In the genomic region with DNA sequence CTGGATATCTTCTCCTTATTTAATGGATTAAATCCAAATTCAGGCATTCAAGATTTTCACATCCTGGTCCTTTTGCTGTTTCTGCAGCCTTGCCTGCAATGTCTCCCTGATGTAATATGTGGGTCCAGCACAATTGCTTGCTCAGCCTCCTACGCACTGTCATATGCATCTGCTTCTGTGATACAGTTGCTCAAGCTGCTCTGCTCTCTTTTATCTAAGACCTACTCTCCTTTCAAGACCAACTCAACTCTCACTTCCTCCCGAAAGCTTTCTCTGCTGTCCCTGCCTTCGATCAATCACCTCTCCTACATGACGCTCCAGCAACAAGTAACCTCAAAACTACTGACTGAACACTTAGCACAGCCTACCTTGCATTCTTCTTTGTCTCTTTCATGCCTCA, we compare ENCODE assay signal across 24 cellular contexts.
A peak's percentile ranks its signal among the peaks of the same experiment; 100 is the strongest.
DNase-seq lines count a peak whose midpoint lies in the region; ATAC-seq, FAIRE-seq and TF ChIP-seq lines count a peak whose summit lies in the region.
"Had no signal": no experiment of that assay in that cellular context is flagged by ENCODE, and none has a peak within 500 bp of the region (broad histone marks: within the 10 kb centered on the region; RNA-seq: fewer than 3 reads in every experiment).

No MANE protein-coding gene starts in this region.

- TF ChIP-seq CTCF in lung (IDR thresholded peaks at IDR 0.05; ENCODE audit: control extremely low read depth, extremely low read depth) = no peak
- TF ChIP-seq CTCF in uterus (IDR thresholded peaks at IDR 0.05) = no peak

- H3K4me3 ChIP-seq in lung = peak overlapping the region; percentile 3
- H3K4me3 ChIP-seq in uterus = no peak overlapping the region
- H3K4me3 ChIP-seq: gastroesophageal sphincter, ovary, PC-9, sigmoid colon had no signal

- FAIRE-seq in GM19239 (lab: Jason Lieb, UNC) = no peak
- FAIRE-seq: GM12892 had no signal

- H3K27me3 Mint-ChIP-seq in activated CD4-positive, alpha-beta memory T cell treated with anti-CD3 and anti-CD28 coated beads, Interleukin-2, amount 10 ng/mL, durations not matched to agents 7 days and 5 days = no peaks in the 10 kb centered on the region
- H3K27me3 Mint-ChIP-seq: activated CD4-positive, alpha-beta T cell treated with anti-CD3 and anti-CD28 coated beads, Interleukin-2, amount 10 ng/mL, durations not matched to agents 7 days and 5 days; IgD-negative memory B cell; T-cell had no signal

- H3K4me1 ChIP-seq in lung (ENCODE audit: control insufficient read depth in 2 of 2, insufficient read depth in 2 of 2, low read length in 2 of 2) = no peaks in the 10 kb centered on the region
- peaks cover 0 to 4% of the 10 kb centered on the region in 2 donors for H3K4me1 ChIP-seq in uterus

- TF ChIP-seq POLR2A in uterus (IDR thresholded peaks at IDR 0.05) = no peak

- no peak overlapping the region for H3K4me3 Mint-ChIP-seq in activated CD4-positive, alpha-beta memory T cell treated with anti-CD3 and anti-CD28 coated beads, Interleukin-2, amount 10 ng/mL, durations not matched to agents 7 days and 5 days
- H3K4me3 Mint-ChIP-seq: activated CD4-positive, alpha-beta T cell treated with anti-CD3 and anti-CD28 coated beads, Interleukin-2, amount 10 ng/mL, durations not matched to agents 7 days and 5 days; activated naive CD8-positive, alpha-beta T cell treated with anti-CD3 and anti-CD28 coated beads, Interleukin-2, amount 50 U/mL, for 24 hours; CD8-positive, alpha-beta T cell; IgD-negative memory B cell; naive B cell; T-cell had no signal

- POLR2A ChIA-PET in activated CD4-positive, alpha-beta memory T cell treated with anti-CD3 and anti-CD28 coated beads, Interleukin-2, amount 10 ng/mL, durations not matched to agents 7 days and 5 days (lab: Charles Lee) = no interaction called here

- H3K4me1 Mint-ChIP-seq in activated CD4-positive, alpha-beta memory T cell treated with anti-CD3 and anti-CD28 coated beads, Interleukin-2, amount 10 ng/mL, durations not matched to agents 7 days and 5 days = no peaks in the 10 kb centered on the region
- H3K4me1 Mint-ChIP-seq: activated CD4-positive, alpha-beta T cell treated with anti-CD3 and anti-CD28 coated beads, Interleukin-2, amount 10 ng/mL, durations not matched to agents 7 days and 5 days; activated naive CD8-positive, alpha-beta T cell treated with anti-CD3 and anti-CD28 coated beads, Interleukin-2, amount 50 U/mL, for 24 hours; IgD-negative memory B cell; naive B cell; T-cell had no signal

- intact Hi-C loops in uterus (cut with DNase I; ENCODE audit: low total_unique reads) = no loop called here

- H3K27ac ChIP-seq in lung (ENCODE audit: low read depth in 1 of 2, low read length in 1 of 2) (no peak overlapping the region), uterus (peak overlapping the region; percentile 42 to 61)
- H3K27ac ChIP-seq: gastroesophageal sphincter, PC-9, sigmoid colon had no signal

- WGBS in lung, 2 donors = 81 to 86% methylated on average over 4 of the region's 4 CpGs

- H3K9me3 Mint-ChIP-seq in activated CD4-positive, alpha-beta memory T cell treated with anti-CD3 and anti-CD28 coated beads, Interleukin-2, amount 10 ng/mL, durations not matched to agents 7 days and 5 days = no peaks in the 10 kb centered on the region
- H3K9me3 Mint-ChIP-seq: activated CD4-positive, alpha-beta T cell treated with anti-CD3 and anti-CD28 coated beads, Interleukin-2, amount 10 ng/mL, durations not matched to agents 7 days and 5 days; activated naive CD8-positive, alpha-beta T cell treated with anti-CD3 and anti-CD28 coated beads, Interleukin-2, amount 50 U/mL, for 24 hours; IgD-negative memory B cell; naive B cell had no signal

- ATAC-seq in HG03565 (IDR thresholded peaks at IDR 0.05; ENCODE audit: unreplicated experiment) (peak; percentile 88), lung (ENCODE audit: insufficient read depth, low FRiP score) (no peak)
- ATAC-seq: activated naive CD8-positive, alpha-beta T cell treated with anti-CD3 and anti-CD28 coated beads, Interleukin-2, amount 50 U/mL, for 24 hours; CD8-positive, alpha-beta T cell; gastroesophageal sphincter; T-cell had no signal

- H3K36me3 Mint-ChIP-seq in activated CD4-positive, alpha-beta memory T cell treated with anti-CD3 and anti-CD28 coated beads, Interleukin-2, amount 10 ng/mL, durations not matched to agents 7 days and 5 days (ENCODE audit: low read depth) = no peaks in the 10 kb centered on the region
- H3K36me3 Mint-ChIP-seq: CD8-positive, alpha-beta T cell; IgD-negative memory B cell; naive B cell; T-cell had no signal

- CTCF ChIA-PET in activated CD4-positive, alpha-beta memory T cell treated with anti-CD3 and anti-CD28 coated beads, Interleukin-2, amount 10 ng/mL, durations not matched to agents 7 days and 5 days (lab: Charles Lee) = interaction anchor here (1.5 kb wide), 1 partner anchor 14 kb away, joined by 3 read pairs; no protein-coding TSS in a partner anchor

- DNase-seq in amniotic epithelial cell (ENCODE audit: low read depth) (peak; percentile 80), lung (ENCODE audit: low spot score) (no peak), uterus (no peak), GM19239 (ENCODE audit: insufficient read length, low spot score) (no peak), kidney tubule cell (ENCODE audit: low spot score) (no peak)
- no peak for DNase-seq in activated CD4-positive, alpha-beta memory T cell treated with anti-CD3 and anti-CD28 coated beads, Interleukin-2, amount 10 ng/mL, durations not matched to agents 7 days and 5 days
- DNase-seq: activated CD4-positive, alpha-beta T cell treated with anti-CD3 and anti-CD28 coated beads, Interleukin-2, amount 10 ng/mL, durations not matched to agents 7 days and 5 days; activated naive CD8-positive, alpha-beta T cell treated with anti-CD3 and anti-CD28 coated beads, Interleukin-2, amount 50 U/mL, for 24 hours; CD8-positive, alpha-beta T cell; central memory CD4-positive, alpha-beta T cell; erythroblast; GF-D8; mammary epithelial cell; naive B cell; NCI-H1694; ovary; PC-9; SHP77 treated with DMSO at 0.1 percent for 48 hours; sigmoid colon; T-cell had no signal

- H3K9me3 ChIP-seq in lung (ENCODE audit: control insufficient read depth in 2 of 2, insufficient read depth in 1 of 2, low read length in 1 of 2) (no peaks in the 10 kb centered on the region), uterus (no peaks in the 10 kb centered on the region)
- H3K9me3 ChIP-seq: gastroesophageal sphincter, ovary, sigmoid colon had no signal

- H3K36me3 ChIP-seq in lung (ENCODE audit: control insufficient read depth in 2 of 2, insufficient read depth in 2 of 2, low read length in 2 of 2) (no peaks in the 10 kb centered on the region), uterus (no peaks in the 10 kb centered on the region)
- H3K36me3 ChIP-seq: gastroesophageal sphincter, ovary, sigmoid colon had no signal

- H3K27ac Mint-ChIP-seq in activated CD4-positive, alpha-beta memory T cell treated with anti-CD3 and anti-CD28 coated beads, Interleukin-2, amount 10 ng/mL, durations not matched to agents 7 days and 5 days = no peak overlapping the region
- H3K27ac Mint-ChIP-seq: activated CD4-positive, alpha-beta T cell treated with anti-CD3 and anti-CD28 coated beads, Interleukin-2, amount 10 ng/mL, durations not matched to agents 7 days and 5 days; activated naive CD8-positive, alpha-beta T cell treated with anti-CD3 and anti-CD28 coated beads, Interleukin-2, amount 50 U/mL, for 24 hours; CD8-positive, alpha-beta T cell; IgD-negative memory B cell; naive B cell; T-cell had no signal

- H3K27me3 ChIP-seq in lung (ENCODE audit: control insufficient read depth, insufficient read depth) (no peaks in the 10 kb centered on the region), uterus (no peaks in the 10 kb centered on the region)
- H3K27me3 ChIP-seq: gastroesophageal sphincter, ovary, sigmoid colon had no signal

Comparison
In these comparisons a context has a peak if more than half of its experiments do, and no peak if none do; other contexts are left out.
1. H3K27ac ChIP-seq: peak in uterus (2 of 2); none in lung (0 of 2).